Comparison of ENCODE assay signal across 8 cellular contexts in the genomic region with DNA sequence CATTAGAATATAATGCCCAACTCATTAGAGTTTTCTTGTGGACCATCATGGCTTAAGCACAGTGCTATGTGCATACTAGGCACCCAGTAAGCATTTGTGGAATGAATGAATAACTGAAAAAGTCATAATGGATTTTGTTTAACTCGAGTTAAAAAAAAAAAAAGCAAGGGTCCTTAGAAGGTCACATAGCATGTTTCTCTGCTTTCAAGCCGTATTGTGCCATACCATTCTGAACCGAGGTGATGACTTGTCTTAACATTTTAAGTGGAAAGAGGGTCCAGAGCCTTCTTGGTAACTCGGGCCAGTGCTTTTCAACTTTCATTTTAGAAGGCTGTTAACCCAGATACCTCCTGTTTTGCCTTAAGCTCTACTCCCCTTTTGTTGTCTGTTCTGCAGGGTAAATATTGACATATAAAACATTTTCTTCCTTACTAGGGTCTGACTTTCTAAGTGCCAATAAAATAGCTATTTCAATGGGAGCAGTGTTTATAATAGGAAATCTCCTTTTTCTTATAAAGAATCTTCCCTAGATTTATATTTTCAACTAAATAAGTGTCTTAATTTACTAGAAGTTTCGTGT. TPM values are rescaled to one million over a fixed set of nuclear protein-coding genes. Genes with fewer than 3 reads are reported as not detected.
DNase-seq lines count a peak whose midpoint lies in the region; ATAC-seq and TF ChIP-seq lines count a peak whose summit lies in the region.

No MANE protein-coding gene starts in this region.

- no peaks in the 10 kb centered on the region for H3K9me3 Mint-ChIP-seq in WTC11

- ATAC-seq in WTC11: no peak
- no peak for ATAC-seq in gastroesophageal sphincter

- DNase-seq in DMS79 treated with DMSO at 0.1 percent for 48 hours (lab: John Stamatoyannopoulos, UW): peak; percentile 27
- no peak for DNase-seq in DMS79 (lab: John Stamatoyannopoulos, UW)
- DNase-seq in WTC11 (ENCODE audit: low spot score): no peak
- DNase-seq in smooth muscle cell (lab: John Stamatoyannopoulos, UW; ENCODE audit: unreplicated experiment): no peak
- no peak for DNase-seq in stimulated activated naive CD4-positive, alpha-beta T cell (lab: John Stamatoyannopoulos, UW)
- DNase-seq in NCI-H2029 (lab: John Stamatoyannopoulos, UW): no peak
- no peak for DNase-seq in LoVo (ENCODE audit: low spot score)

- no peaks in the 10 kb centered on the region for H3K36me3 ChIP-seq in gastroesophageal sphincter
- H3K36me3 ChIP-seq in smooth muscle cell (ENCODE audit: low read depth): no peaks in the 10 kb centered on the region

- H3K27ac Mint-ChIP-seq in WTC11: peak overlapping the region; percentile 97

- peak overlapping the region; percentile 98 for H3K4me3 Mint-ChIP-seq in WTC11

- H4K20me1 ChIP-seq in smooth muscle cell (ENCODE audit: low read depth): peaks cover 44% of the 10 kb centered on the region

- no peak for TF ChIP-seq CTCF in WTC11 (IDR thresholded peaks at IDR 0.05)
- no peak for TF ChIP-seq CTCF in gastroesophageal sphincter (IDR thresholded peaks at IDR 0.05)
- no peak for TF ChIP-seq CTCF in smooth muscle cell (IDR thresholded peaks at IDR 0.05; ENCODE audit: borderline replicate concordance, insufficient read depth, poor library complexity, severe bottlenecking)

- 13 to 23% methylated on average over 5 of the region's 5 CpGs for WGBS in gastroesophageal sphincter (ENCODE audit: low coverage in 1 of 2), 2 donors
- WGBS in smooth muscle cell (ENCODE audit: low lambda C conversion rate): 34% methylated on average over 5 of the region's 5 CpGs

- peak overlapping the region; percentile 99 for H3K4me2 ChIP-seq in smooth muscle cell

- H3K36me3 Mint-ChIP-seq in WTC11: no peaks in the 10 kb centered on the region; the same call in none of the 2 replicates

- TF ChIP-seq EP300 in gastroesophageal sphincter (IDR thresholded peaks at IDR 0.05): no peak

- no peaks in the 10 kb centered on the region for H3K27me3 ChIP-seq in gastroesophageal sphincter
- no peaks in the 10 kb centered on the region for H3K27me3 ChIP-seq in smooth muscle cell (ENCODE audit: low read depth)

- no peaks in the 10 kb centered on the region for H3K27me3 Mint-ChIP-seq in WTC11 (ENCODE audit: low read depth)

- no peak for TF ChIP-seq POLR2A in gastroesophageal sphincter (IDR thresholded peaks at IDR 0.05)

- no peaks in the 10 kb centered on the region for H3K9me3 ChIP-seq in gastroesophageal sphincter
- no peaks in the 10 kb centered on the region for H3K9me3 ChIP-seq in smooth muscle cell (replicated peaks; ENCODE audit: low read depth)

- H3K4me1 ChIP-seq in gastroesophageal sphincter (peaks cover 3 to 32% (median 14%) of the 10 kb centered on the region in 3 donors), smooth muscle cell (ENCODE audit: low read depth) (peaks cover 25% of the 10 kb centered on the region)

- H3K79me2 ChIP-seq in smooth muscle cell (ENCODE audit: low read depth): peaks cover 79% of the 10 kb centered on the region

- peaks cover 4% of the 10 kb centered on the region for H3F3A ChIP-seq in smooth muscle cell (ENCODE audit: low read depth)

- no peak overlapping the region for H2AFZ ChIP-seq in smooth muscle cell (ENCODE audit: low read depth)

- peaks cover 26% of the 10 kb centered on the region for H3K4me1 Mint-ChIP-seq in WTC11

- CTCF ChIA-PET in WTC11 (lab: Charles Lee): interaction anchor here (0.7 to 0.8 kb wide), 2 partner anchors 17 to 122 kb away, joined by 3 read pairs; no protein-coding TSS in a partner anchor

- POLR2A ChIA-PET in WTC11 (lab: Charles Lee): interaction anchor here (1.9 kb wide), 1 partner anchor 9 kb away, joined by 7 read pairs; no protein-coding TSS in a partner anchor

- H3K9ac ChIP-seq in smooth muscle cell (ENCODE audit: low read depth): peak overlapping the region; percentile 88

- H3K27ac ChIP-seq in gastroesophageal sphincter (peak overlapping the region in 3 of 4 donors; percentile 89 to 97 (median 95)), smooth muscle cell (ENCODE audit: low read depth) (peak overlapping the region; percentile 91)

- H3K4me3 ChIP-seq in gastroesophageal sphincter: peak overlapping the region; percentile 79 to 84
- peak overlapping the region; percentile 96 for H3K4me3 ChIP-seq in smooth muscle cell

TF ChIP-seq in WTC11, 78 proteins besides CTCF, POLR2A, EP300 and RAD21:
- no peak for TF ChIP-seq ZNF232 (CRISPR knock-in tag; IDR thresholded peaks at IDR 0.05)
- TF ChIP-seq, protein P1, sequence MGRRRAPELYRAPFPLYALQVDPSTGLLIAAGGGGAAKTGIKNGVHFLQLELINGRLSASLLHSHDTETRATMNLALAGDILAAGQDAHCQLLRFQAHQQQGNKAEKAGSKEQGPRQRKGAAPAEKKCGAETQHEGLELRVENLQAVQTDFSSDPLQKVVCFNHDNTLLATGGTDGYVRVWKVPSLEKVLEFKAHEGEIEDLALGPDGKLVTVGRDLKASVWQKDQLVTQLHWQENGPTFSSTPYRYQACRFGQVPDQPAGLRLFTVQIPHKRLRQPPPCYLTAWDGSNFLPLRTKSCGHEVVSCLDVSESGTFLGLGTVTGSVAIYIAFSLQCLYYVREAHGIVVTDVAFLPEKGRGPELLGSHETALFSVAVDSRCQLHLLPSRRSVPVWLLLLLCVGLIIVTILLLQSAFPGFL (CRISPR knock-in tag; IDR thresholded peaks at IDR 0.05; ENCODE audit: borderline replicate concordance): no peak

RNA-seq across cellular contexts. Expression of gene ADGRF3, which starts 0.8 kb away (rescaled TPM):
- total RNA-seq in WTC11 (2021) (0.18 to 0.48 TPM (median 0.25 TPM) in 3 replicates), gastroesophageal sphincter (not detected), smooth muscle cell (not detected in 2 replicates)
- 0.06 and 0.37 TPM in 2 replicates for polyA plus RNA-seq in smooth muscle cell

RNA-seq across cellular contexts. Expression of gene SELENOI, which starts 1.4 kb away (rescaled TPM):
- 39.3 to 53.1 TPM (median 45.2 TPM) in 3 replicates for total RNA-seq in WTC11 (2021)
- total RNA-seq in gastroesophageal sphincter: 10 to 100 TPM in 1 of 4 donors, 1 to 10 TPM in 3; 7.0 to 10.9 (median 8.7) TPM
- total RNA-seq in smooth muscle cell: 26.3 and 26.8 TPM in 2 replicates
- polyA plus RNA-seq in smooth muscle cell: 3.3 and 5.3 TPM in 2 replicates

RNA-seq across cellular contexts. Expression of gene DRC1, which starts 54.3 kb away (rescaled TPM):
- total RNA-seq in WTC11 (2021) (0.55 TPM in 1 of 3 replicates, not detected in the others), gastroesophageal sphincter (1 to 10 TPM in 1 of 4 donors, under 1 TPM in 2, not detected in 1; 0.27 to 2.3 (median 0.54) TPM), smooth muscle cell (0.09 TPM in 1 of 2 replicates, not detected in the other)
- 0.14 TPM in 1 of 2 replicates, not detected in the other for polyA plus RNA-seq in smooth muscle cell
